ENCODE assay signal across 2 cellular contexts in genomic region chr7:142851269-142851668, GRCh38.
A peak's percentile ranks its signal among the peaks of the same experiment; 100 is the strongest.
TF ChIP-seq lines count a peak whose summit lies in the region.

No MANE protein-coding gene starts in this region.

TF ChIP-seq in HepG2, 621 proteins besides CTCF, POLR2A, EP300 and RAD21:
- TF ChIP-seq KLF16 (CRISPR knock-in tag; IDR thresholded peaks at IDR 0.05) = no peak
- TF ChIP-seq RAD51 (IDR thresholded peaks at IDR 0.05; ENCODE audit: borderline replicate concordance) = peak; percentile 78
- TF ChIP-seq USF2 (IDR thresholded peaks at IDR 0.05; ENCODE audit: low read depth, low read length) = peak; percentile 59
- TF ChIP-seq USF2 (CRISPR knock-in tag; IDR thresholded peaks at IDR 0.05; ENCODE audit: borderline replicate concordance) = no peak
- TF ChIP-seq ZNF564 (CRISPR knock-in tag; IDR thresholded peaks at IDR 0.05) = no peak
- no peak for TF ChIP-seq ZNF234 (CRISPR knock-in tag; conservative IDR thresholded peaks at IDR 0.05)
- no peak for TF ChIP-seq KDM6A (CRISPR knock-in tag; IDR thresholded peaks at IDR 0.05; ENCODE audit: low read depth)
- no peak for TF ChIP-seq ZNF138 (CRISPR knock-in tag; IDR thresholded peaks at IDR 0.05; ENCODE audit: low read depth)
- no peak for TF ChIP-seq DRAP1 (CRISPR knock-in tag; IDR thresholded peaks at IDR 0.05)
- TF ChIP-seq ZNF546 (CRISPR knock-in tag; conservative IDR thresholded peaks at IDR 0.05) = no peak
- no peak for TF ChIP-seq SP2 (CRISPR knock-in tag; IDR thresholded peaks at IDR 0.05)
- TF ChIP-seq TERF1 (CRISPR knock-in tag; IDR thresholded peaks at IDR 0.05) = no peak

TF ChIP-seq in GM12878, 131 proteins besides CTCF, POLR2A, EP300 and RAD21:
- TF ChIP-seq EED (IDR thresholded peaks at IDR 0.05; ENCODE audit: low read depth) (no peak), RAD51 (IDR thresholded peaks at IDR 0.05) (peak; percentile 83)
